8 cellular contexts compared by ENCODE assay signal in the genomic region with DNA sequence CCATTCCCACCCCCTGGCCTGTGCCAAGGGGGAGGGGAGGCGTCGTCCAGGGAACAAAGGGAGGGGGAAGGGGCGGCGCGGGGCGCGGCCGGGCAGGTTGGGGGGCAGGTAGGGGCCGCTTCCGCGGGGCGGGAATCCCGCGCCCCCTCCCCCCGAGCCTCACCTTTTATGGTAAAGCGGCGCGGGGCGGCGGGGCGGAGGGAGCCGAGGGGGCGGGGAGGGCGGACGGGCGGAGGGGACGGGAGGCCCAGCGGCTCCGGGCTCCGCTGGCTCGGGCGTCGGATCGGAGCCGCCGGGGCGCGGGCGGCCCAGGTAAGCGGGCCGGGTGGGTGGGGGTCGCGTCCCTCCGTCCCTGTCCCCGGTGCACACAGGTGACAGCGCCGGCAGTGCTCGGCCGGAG. TPM values are rescaled to one million over a fixed set of nuclear protein-coding genes. Genes with fewer than 3 reads are reported as not detected.
DNase-seq lines count a peak whose midpoint lies in the region; ATAC-seq, FAIRE-seq and TF ChIP-seq lines count a peak whose summit lies in the region.

A gene with protein sequence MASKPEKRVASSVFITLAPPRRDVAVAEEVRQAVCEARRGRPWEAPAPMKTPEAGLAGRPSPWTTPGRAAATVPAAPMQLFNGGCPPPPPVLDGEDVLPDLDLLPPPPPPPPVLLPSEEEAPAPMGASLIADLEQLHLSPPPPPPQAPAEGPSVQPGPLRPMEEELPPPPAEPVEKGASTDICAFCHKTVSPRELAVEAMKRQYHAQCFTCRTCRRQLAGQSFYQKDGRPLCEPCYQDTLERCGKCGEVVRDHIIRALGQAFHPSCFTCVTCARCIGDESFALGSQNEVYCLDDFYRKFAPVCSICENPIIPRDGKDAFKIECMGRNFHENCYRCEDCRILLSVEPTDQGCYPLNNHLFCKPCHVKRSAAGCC (plus strand): TSS at position 259 of the 400 bp plus-strand sequence. CDS start 6,189 bp downstream, outside the sequence.

- H3K4me3 ChIP-seq in astrocyte of the spinal cord (ENCODE audit: low read depth, low read length) = peak within 1 kb of the TSS; percentile 79
- H3K4me3 ChIP-seq in small intestine (ENCODE audit: low read depth in 1 of 2, low read length in 2 of 2) = peak within 1 kb of the TSS; percentile 63 to 85

- 0 to 20% (median 2%) methylated on average over 1 to 49 of the region's 49 CpGs for WGBS in small intestine, 3 donors

- no peak for DNase-seq in T-helper 2 cell treated with Interferon-gamma antibody and Interleukin-4, amounts not matched to agents 5 μg/mL and 100 μg/mL, for 36 hours (ENCODE audit: low spot score)
- DNase-seq in T-helper 2 cell = no peak
- no peak for DNase-seq in astrocyte of the spinal cord (ENCODE audit: low read depth, low spot score)
- DNase-seq in iPS-NIHi11 (ENCODE audit: low spot score) = peak; percentile 91
- DNase-seq in small intestine = no peak
- no peak for DNase-seq in GOT3 (lab: John Stamatoyannopoulos, UW)
- DNase-seq in 8988T = no peak

- no peaks in the 10 kb centered on the region for H3K4me1 ChIP-seq in small intestine (ENCODE audit: control insufficient read depth in 2 of 2, insufficient read depth in 1 of 2, low read depth in 1 of 2, low read length in 1 of 2)

- H3K4me3 Mint-ChIP-seq in T-helper 2 cell treated with Interferon-gamma antibody and Interleukin-4, amounts not matched to agents 5 μg/mL and 100 μg/mL, for 36 hours = peak within 1 kb of the TSS; percentile 58

- FAIRE-seq in small intestine (lab: Jason Lieb, UNC) = no peak

- no peak within 1 kb of the TSS for H3K27ac Mint-ChIP-seq in T-helper 2 cell treated with Interferon-gamma antibody and Interleukin-4, amounts not matched to agents 5 μg/mL and 100 μg/mL, for 36 hours

- H3K36me3 ChIP-seq in small intestine (ENCODE audit: control insufficient read depth in 2 of 2, insufficient read depth in 2 of 2, low read length in 2 of 2) = no peaks in the 10 kb centered on the region

- no peaks in the 10 kb centered on the region for H3K27me3 ChIP-seq in small intestine (ENCODE audit: control insufficient read depth in 2 of 2, insufficient read depth in 2 of 2, low read length in 2 of 2)

- in situ Hi-C loops in astrocyte of the spinal cord (cut with HindIII; ENCODE audit: low sequenced_read_pairs) = no loop called here

- H3K4me1 Mint-ChIP-seq in T-helper 2 cell treated with Interferon-gamma antibody and Interleukin-4, amounts not matched to agents 5 μg/mL and 100 μg/mL, for 36 hours (ENCODE audit: low read depth) = peaks cover 4% of the 10 kb centered on the region

- no peaks in the 10 kb centered on the region for H3K9me3 ChIP-seq in small intestine (ENCODE audit: control insufficient read depth, low read depth)

- no peak for TF ChIP-seq CTCF in astrocyte of the spinal cord (IDR thresholded peaks at IDR 0.05; ENCODE audit: low read depth, low read length)

- H3K9me3 Mint-ChIP-seq in T-helper 2 cell treated with Interferon-gamma antibody and Interleukin-4, amounts not matched to agents 5 μg/mL and 100 μg/mL, for 36 hours = no peaks in the 10 kb centered on the region

- H3K27me3 Mint-ChIP-seq in T-helper 2 cell treated with Interferon-gamma antibody and Interleukin-4, amounts not matched to agents 5 μg/mL and 100 μg/mL, for 36 hours (ENCODE audit: low read depth) = peaks cover 51% of the 10 kb centered on the region

- no peak for ATAC-seq in HG03442 (IDR thresholded peaks at IDR 0.05; ENCODE audit: unreplicated experiment)

- H3K36me3 Mint-ChIP-seq in T-helper 2 cell treated with Interferon-gamma antibody and Interleukin-4, amounts not matched to agents 5 μg/mL and 100 μg/mL, for 36 hours (ENCODE audit: low read depth) = no peaks in the 10 kb centered on the region

- peak within 1 kb of the TSS; percentile 85 to 86 for H3K27ac ChIP-seq in small intestine (ENCODE audit: low read depth in 1 of 2, low read length in 1 of 2)

RNA-seq across cellular contexts. Expression of the gene that starts here (rescaled TPM):
- polyA plus RNA-seq in small intestine = 100 to 1,000 TPM in 2 of 3 donors, 10 to 100 TPM in 1; 76.2 to 371 (median 218) TPM
